8 cellular contexts compared by ENCODE assay signal in the genomic region with DNA sequence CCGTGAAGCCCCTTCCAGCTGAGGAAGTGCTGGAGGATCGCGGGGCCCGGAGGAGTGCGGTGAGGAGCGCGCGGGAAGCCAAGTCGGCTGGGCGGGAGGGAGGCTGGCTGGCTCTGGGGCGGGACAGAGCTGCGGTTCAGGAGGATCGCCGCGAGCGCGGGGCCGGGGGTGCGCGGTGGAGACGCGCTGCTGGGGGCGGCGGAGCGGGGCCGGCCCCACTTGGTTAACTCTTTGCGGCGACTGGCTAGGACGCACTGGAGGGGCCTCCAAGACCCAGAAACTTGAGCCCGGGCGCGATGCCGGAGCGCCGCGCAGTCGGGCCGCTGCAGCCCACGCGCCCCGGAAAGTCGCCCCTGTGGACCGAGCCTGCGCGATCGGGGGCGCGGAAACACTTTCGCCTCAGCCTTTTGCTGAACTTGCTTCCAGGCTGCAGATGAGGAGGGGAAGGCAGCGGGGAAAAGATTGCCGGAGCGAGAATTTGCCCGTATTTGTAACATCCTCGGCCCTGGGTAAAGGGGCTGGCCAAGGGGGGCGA. TPM values are rescaled to one million over a fixed set of nuclear protein-coding genes. Genes with fewer than 3 reads are reported as not detected.
DNase-seq lines count a peak whose midpoint lies in the region; TF ChIP-seq lines count a peak whose summit lies in the region.

No MANE protein-coding gene starts in this region.

- peak overlapping the region; percentile 94 for H3K27ac Mint-ChIP-seq in HFFc6

- peaks cover 16% of the 10 kb centered on the region for H3K4me1 ChIP-seq in ectodermal cell (ENCODE audit: control insufficient read depth, insufficient read depth, low read length)

- no peak overlapping the region for H3K27ac ChIP-seq in SK-N-MC
- peak overlapping the region; percentile 30 for H3K27ac ChIP-seq in ectodermal cell (ENCODE audit: insufficient read depth, low read depth, low read length, poor library complexity, severe bottlenecking)
- peak overlapping the region; percentile 67 for H3K27ac ChIP-seq in temporal lobe (ENCODE audit: low read depth, low read length)

- DNase-seq in NCI-H82 (lab: John Stamatoyannopoulos, UW) (peak; percentile 64), NCI-H82 treated with DMSO at 0.1 percent for 48 hours (lab: John Stamatoyannopoulos, UW; ENCODE audit: unreplicated experiment) (no peak), HFFc6 (no peak), SK-N-MC (ENCODE audit: low read depth, low spot score) (no peak), lung microvascular endothelial cell (ENCODE audit: low read depth in 2 of 2) (peak; percentile 37 to 46)
- DNase-seq in activated effector memory CD4-positive, alpha-beta T cell treated with Interleukin-2 at 50 U/mL for 16 hours: no peak

- no peak for TF ChIP-seq CTCF in HFFc6 (IDR thresholded peaks at IDR 0.05)

- H3K4me3 Mint-ChIP-seq in HFFc6: peak overlapping the region; percentile 96

- peak overlapping the region; percentile 77 for H3K9ac ChIP-seq in SK-N-MC (ENCODE audit: insufficient read length)

- H3K4me3 ChIP-seq in SK-N-MC: peak overlapping the region; percentile 94
- H3K4me3 ChIP-seq in ectodermal cell (ENCODE audit: insufficient read depth, low read depth, low read length): peak overlapping the region; percentile 81

- no peaks in the 10 kb centered on the region for H3K9me3 ChIP-seq in SK-N-MC (ENCODE audit: low read depth, low read length)
- no peaks in the 10 kb centered on the region for H3K9me3 ChIP-seq in ectodermal cell (ENCODE audit: control insufficient read depth, low read length)

- H3K9me3 Mint-ChIP-seq in HFFc6: no peaks in the 10 kb centered on the region

- H3K36me3 Mint-ChIP-seq in HFFc6 (ENCODE audit: low read depth): peaks cover 4% of the 10 kb centered on the region; the same call in 1 of the 2 replicates

- 0% methylated on average over 55 of the region's 55 CpGs for WGBS in ectodermal cell, 2 experiments

- H3K4me1 Mint-ChIP-seq in HFFc6 (ENCODE audit: low read depth): peaks cover 36% of the 10 kb centered on the region

- no peaks in the 10 kb centered on the region for H3K36me3 ChIP-seq in SK-N-MC (ENCODE audit: insufficient read depth, low read length)
- H3K36me3 ChIP-seq in ectodermal cell (ENCODE audit: control insufficient read depth, insufficient read depth, low read length): no peaks in the 10 kb centered on the region

- peaks cover 14% of the 10 kb centered on the region for H3K27me3 ChIP-seq in ectodermal cell (ENCODE audit: control insufficient read depth, insufficient read depth, low read length, poor library complexity, severe bottlenecking)

- no peaks in the 10 kb centered on the region for H3K27me3 Mint-ChIP-seq in HFFc6 (ENCODE audit: insufficient read depth)

RNA-seq across cellular contexts. Expression of a gene that starts 0.6 kb away (rescaled TPM):
- total RNA-seq in HFFc6 (2021; fragmentation: NEBNext Ultra II Directional; extraction: Animal tissue kit (Norgen Biotek cat#: 25700)): 100 to 1,000 TPM; 108 to 141 (median 131) TPM
- 5.4 TPM for polyA plus RNA-seq in ectodermal cell (2013, experiment 1 of 4)
- polyA plus RNA-seq in ectodermal cell (2013, experiment 2 of 4): 5.7 TPM
- 5.4 TPM for polyA plus RNA-seq in ectodermal cell (2013, experiment 3 of 4)
- 6.7 TPM for polyA plus RNA-seq in ectodermal cell (2013, experiment 4 of 4)
- total RNA-seq in lung microvascular endothelial cell: 14.6 and 25.0 TPM in 2 replicates
- 8.9 TPM for total RNA-seq in temporal lobe

Comparison
In these comparisons a context has a peak if more than half of its experiments do, and no peak if none do; other contexts are left out.
1. DNase-seq: peak in NCI-H82 (single experiment) and lung microvascular endothelial cell (2 of 2); none in NCI-H82 treated with DMSO at 0.1 percent for 48 hours (single experiment), HFFc6 (single experiment), SK-N-MC (single experiment) and activated effector memory CD4-positive, alpha-beta T cell treated with Interleukin-2 at 50 U/mL for 16 hours (single experiment).